ENCODE assay signal across 9 cellular contexts in genomic region chr1:7827134-7827955, GRCh38. TPM values are rescaled to one million over a fixed set of nuclear protein-coding genes. Genes with fewer than 3 reads are reported as not detected.
DNase-seq lines count a peak whose midpoint lies in the region; ATAC-seq and TF ChIP-seq lines count a peak whose summit lies in the region.
"Had no signal": no experiment of that assay in that cellular context is flagged by ENCODE, and none has a peak within 500 bp of the region (broad histone marks: within the 10 kb centered on the region; RNA-seq: fewer than 3 reads in every experiment).

No MANE protein-coding gene starts in this region.

- no peaks in the 10 kb centered on the region for H3K4me1 ChIP-seq in CD8-positive, alpha-beta T cell (ENCODE audit: insufficient read depth, low read length)
- H3K4me1 ChIP-seq in endodermal cell (ENCODE audit: control insufficient read depth, insufficient read depth, low read length), result no peaks in the 10 kb centered on the region
- H3K4me1 ChIP-seq: SJCRH30 had no signal

- CTCF ChIA-PET in CD8-positive, alpha-beta T cell (lab: Charles Lee), result no interaction called here

- intact Hi-C loops in CD8-positive, alpha-beta T cell (cut with DNase I, micrococcal nuclease), result no loop called here

- ATAC-seq in CD8-positive, alpha-beta T cell, result peak; percentile 52

- no peak overlapping the region for H3K9ac ChIP-seq in endodermal cell (ENCODE audit: extremely low read depth, low read length, poor library complexity, severe bottlenecking)

- peaks cover 52% of the 10 kb centered on the region for H3K36me3 Mint-ChIP-seq in CD8-positive, alpha-beta T cell
- H3K36me3 Mint-ChIP-seq in endodermal cell (ENCODE audit: low read depth), result peaks cover 9% of the 10 kb centered on the region

- H3K27ac Mint-ChIP-seq in CD8-positive, alpha-beta T cell, result peak overlapping the region; percentile 86
- no peak overlapping the region for H3K27ac Mint-ChIP-seq in endodermal cell

- H3K4me3 Mint-ChIP-seq in CD8-positive, alpha-beta T cell, result peak overlapping the region; percentile 80
- no peak overlapping the region for H3K4me3 Mint-ChIP-seq in endodermal cell

- H3K4me1 Mint-ChIP-seq in CD8-positive, alpha-beta T cell (ENCODE audit: low read depth), result peaks cover 5% of the 10 kb centered on the region
- peaks cover 4% of the 10 kb centered on the region for H3K4me1 Mint-ChIP-seq in endodermal cell

- no peaks in the 10 kb centered on the region for H3K9me3 Mint-ChIP-seq in CD8-positive, alpha-beta T cell
- no peaks in the 10 kb centered on the region for H3K9me3 Mint-ChIP-seq in endodermal cell

- in situ Hi-C loops in brain microvascular endothelial cell (cut with HindIII; ENCODE audit: low pct_ligation_motif_present, low sequenced_read_pairs), result no loop called here

- no peaks in the 10 kb centered on the region for H3K36me3 ChIP-seq in CD8-positive, alpha-beta T cell (ENCODE audit: insufficient read depth, low read length)
- H3K36me3 ChIP-seq in brain microvascular endothelial cell (replicated peaks) (no peaks in the 10 kb centered on the region), endodermal cell (ENCODE audit: control insufficient read depth, insufficient read depth, low read length) (no peaks in the 10 kb centered on the region)
- H3K36me3 ChIP-seq: SJCRH30 had no signal

- DNase-seq in CD8-positive, alpha-beta T cell, result peak; percentile 1 to 64 (median 37)
- DNase-seq in T-helper 2 cell (peak; percentile 10 to 41 (median 22)), brain microvascular endothelial cell (no peak), skeletal muscle cell (ENCODE audit: low read depth) (no peak), endodermal cell (no peak), inferior parietal cortex (ENCODE audit: extremely low spot score) (no peak), DMS53 (lab: John Stamatoyannopoulos, UW) (no peak), CD1c-positive myeloid dendritic cell (ENCODE audit: extremely low spot score) (no peak)
- DNase-seq: SJCRH30 had no signal

- POLR2A ChIA-PET in CD8-positive, alpha-beta T cell (lab: Charles Lee), result no interaction called here

- H3K9me3 ChIP-seq in CD8-positive, alpha-beta T cell (ENCODE audit: low read length), result no peaks in the 10 kb centered on the region
- H3K9me3 ChIP-seq in endodermal cell (ENCODE audit: control insufficient read depth, low read length), result no peaks in the 10 kb centered on the region
- H3K9me3 ChIP-seq: SJCRH30 had no signal

- TF ChIP-seq CTCF in CD8-positive, alpha-beta T cell (IDR thresholded peaks at IDR 0.05), result no peak
- TF ChIP-seq CTCF in brain microvascular endothelial cell (IDR thresholded peaks at IDR 0.05; ENCODE audit: low read depth, low read length, missing control alignments) (no peak), endodermal cell (conservative IDR thresholded peaks at IDR 0.05) (no peak)

- 95 to 98% methylated on average over 20 to 39 of the region's 39 CpGs for WGBS in endodermal cell (ENCODE audit: insufficient coverage in 1 of 2, insufficient read length in 1 of 2), 2 experiments

- no peaks in the 10 kb centered on the region for H3K27me3 Mint-ChIP-seq in CD8-positive, alpha-beta T cell (ENCODE audit: low read depth)
- no peaks in the 10 kb centered on the region for H3K27me3 Mint-ChIP-seq in endodermal cell (ENCODE audit: insufficient read depth)

- no peaks in the 10 kb centered on the region for H3K27me3 ChIP-seq in CD8-positive, alpha-beta T cell (ENCODE audit: insufficient read depth, low read length)
- H3K27me3 ChIP-seq in brain microvascular endothelial cell (replicated peaks), result no peaks in the 10 kb centered on the region
- H3K27me3 ChIP-seq in endodermal cell (ENCODE audit: control insufficient read depth, insufficient read depth, low read length, poor library complexity, severe bottlenecking), result no peaks in the 10 kb centered on the region
- H3K27me3 ChIP-seq: SJCRH30 had no signal

- H3K4me3 ChIP-seq in CD8-positive, alpha-beta T cell (ENCODE audit: low read depth, low read length), result peak overlapping the region; percentile 26
- H3K4me3 ChIP-seq in brain microvascular endothelial cell (ENCODE audit: low read depth, low read length) (peak overlapping the region; percentile 53), skeletal muscle cell (ENCODE audit: low read depth, low read length) (peak overlapping the region; percentile 49), endodermal cell (ENCODE audit: low read length) (no peak overlapping the region)
- H3K4me3 ChIP-seq: SJCRH30 had no signal

- H3K27ac ChIP-seq in CD8-positive, alpha-beta T cell (ENCODE audit: low read depth, low read length), result peak overlapping the region; percentile 31
- H3K27ac ChIP-seq in brain microvascular endothelial cell (no peak overlapping the region), endodermal cell (ENCODE audit: low read depth, low read length) (no peak overlapping the region)
- H3K27ac ChIP-seq: SJCRH30 had no signal

RNA-seq across cellular contexts. Expression of gene UTS2, which starts 25.5 kb away (rescaled TPM):
- under 1 TPM; 0.31 to 0.60 TPM for total RNA-seq in CD8-positive, alpha-beta T cell
- total RNA-seq in endodermal cell, result not detected
- not detected for polyA plus RNA-seq in endodermal cell (2013, experiment 1 of 2)
- polyA plus RNA-seq in endodermal cell (2013, experiment 2 of 2), result not detected
- total RNA-seq: SJCRH30 had no signal

RNA-seq across cellular contexts. Expression of gene PER3, which starts 43.3 kb away (rescaled TPM):
- 10 to 100 TPM in 1 of 2 experiments, 1 to 10 TPM in 1; 8.7 to 10.2 TPM for total RNA-seq in CD8-positive, alpha-beta T cell
- 1 to 10 TPM; 3.9 to 6.3 TPM for total RNA-seq in endodermal cell
- 6.6 TPM for polyA plus RNA-seq in endodermal cell (2013, experiment 1 of 2)
- 8.0 TPM for polyA plus RNA-seq in endodermal cell (2013, experiment 2 of 2)

RNA-seq across cellular contexts. Expression of gene VAMP3, which starts 56.2 kb away (rescaled TPM):
- total RNA-seq in CD8-positive, alpha-beta T cell, result 10 to 100 TPM; 76.2 to 88.1 TPM
- 10 to 100 TPM; 53.2 to 60.2 TPM for total RNA-seq in endodermal cell
- polyA plus RNA-seq in endodermal cell (2013, experiment 1 of 2), result 65.6 TPM
- 62.7 TPM for polyA plus RNA-seq in endodermal cell (2013, experiment 2 of 2)

Comparison
In these comparisons a context has a peak if more than half of its experiments do, and no peak if none do; other contexts are left out.
1. DNase-seq: peak in CD8-positive, alpha-beta T cell (7 of 7) and T-helper 2 cell (5 of 5); none in brain microvascular endothelial cell (single experiment), skeletal muscle cell (single experiment), endodermal cell (single experiment), inferior parietal cortex (single experiment), DMS53 (single experiment) and CD1c-positive myeloid dendritic cell (single experiment).